Comparison of ENCODE assay signal across 8 cellular contexts in genomic region chr19:38849147-38849745, GRCh38. TPM values are rescaled to one million over a fixed set of nuclear protein-coding genes. Genes with fewer than 3 reads are reported as not detected.
DNase-seq lines count a peak whose midpoint lies in the region; ATAC-seq lines count a peak whose summit lies in the region.

No MANE protein-coding gene starts in this region.

- intact Hi-C loops in CD4-positive, alpha-beta memory T cell (cut with micrococcal nuclease): no loop called here

- peaks cover 1% of the 10 kb centered on the region in 2 donors for H3K27me3 Mint-ChIP-seq in CD4-positive, alpha-beta memory T cell
- no peaks in the 10 kb centered on the region for H3K27me3 Mint-ChIP-seq in naive B cell

- ATAC-seq in GM21737 (IDR thresholded peaks at IDR 0.05; ENCODE audit: unreplicated experiment) (peak; percentile 23), naive B cell (ENCODE audit: low read depth in 2 of 2) (peak; percentile 21 to 29)

- DNase-seq in CD4-positive, alpha-beta memory T cell: peak; percentile 94 to 96 (median 95)
- DNase-seq in LoVo (ENCODE audit: low spot score) (peak; percentile 96), RPMI7951 (ENCODE audit: low read depth) (peak; percentile 94), fibroblast of gingiva (ENCODE audit: low read depth) (peak; percentile 92), naive B cell (peak; percentile 94)
- peak; percentile 96 to 99 for DNase-seq in activated T-helper 1 cell treated with anti-CD3 and anti-CD28 coated beads, Interleukin-2, amount 50 U/mL, for 16 hours (ENCODE audit: low read depth in 1 of 2, low spot score in 1 of 2)
- DNase-seq in stimulated activated CD8-positive, alpha-beta memory T cell treated with anti-CD3 and anti-CD28 coated beads, Interleukin-7, amount 100 ng/mL, for 48 hours (ENCODE audit: extremely low read depth in 1 of 2, low read depth in 1 of 2): peak; percentile 97 to 99

- peak overlapping the region; percentile 83 to 100 (median 98) for H3K27ac Mint-ChIP-seq in CD4-positive, alpha-beta memory T cell
- peak overlapping the region; percentile 87 to 100 (median 98) for H3K27ac Mint-ChIP-seq in naive B cell

- H3K4me1 Mint-ChIP-seq in CD4-positive, alpha-beta memory T cell: peaks cover 33 to 78% (median 55%) of the 10 kb centered on the region in 4 donors
- H3K4me1 Mint-ChIP-seq in naive B cell: peaks cover 46 to 71% (median 66%) of the 10 kb centered on the region in 3 donors

- CTCF ChIA-PET in CD4-positive, alpha-beta memory T cell (lab: Charles Lee; ENCODE audit: partially characterized antibody): interaction anchor here (0.7 to 2.8 kb wide), 10 partner anchors 9 to 81 kb away, joined by 3 to 16 read pairs (median 4); partner anchors contain the start of genes ECH1, MRPS12, NFKBIB and SARS2

- POLR2A ChIA-PET in CD4-positive, alpha-beta memory T cell (lab: Charles Lee; ENCODE audit: partially characterized antibody): interaction anchor here (0.6 to 9.5 kb wide), 28 partner anchors 8 to 585 kb away, joined by 3 to 297 read pairs (median 6); partner anchors contain the start of genes ACTN4, CAPN12, ECH1 and EIF3K

- peaks cover 0 to 6% (median 0%) of the 10 kb centered on the region in 8 donors for H3K9me3 Mint-ChIP-seq in CD4-positive, alpha-beta memory T cell
- H3K9me3 Mint-ChIP-seq in naive B cell: no peaks in the 10 kb centered on the region

- peak overlapping the region; percentile 71 to 79 for H3K4me3 ChIP-seq in CD4-positive, alpha-beta memory T cell (ENCODE audit: low read length in 2 of 2)

- no peaks in the 10 kb centered on the region for H3K27me3 ChIP-seq in CD4-positive, alpha-beta memory T cell (ENCODE audit: insufficient read depth, low read length)

- peaks cover 65% of the 10 kb centered on the region for H3K4me1 ChIP-seq in CD4-positive, alpha-beta memory T cell (ENCODE audit: insufficient read depth, low read length)

- peak overlapping the region; percentile 92 to 97 (median 94) for H3K4me3 Mint-ChIP-seq in CD4-positive, alpha-beta memory T cell
- peak overlapping the region; percentile 71 to 99 (median 94) for H3K4me3 Mint-ChIP-seq in naive B cell

- no peaks in the 10 kb centered on the region for H3K9me3 ChIP-seq in CD4-positive, alpha-beta memory T cell (ENCODE audit: control insufficient read depth in 1 of 2, low read length in 2 of 2)

- peaks cover 36% of the 10 kb centered on the region for H3K36me3 ChIP-seq in CD4-positive, alpha-beta memory T cell (ENCODE audit: insufficient read depth, low read length)

- peak overlapping the region; percentile 99 for H3K27ac ChIP-seq in CD4-positive, alpha-beta memory T cell (ENCODE audit: low read depth, low read length)

- H3K36me3 Mint-ChIP-seq in CD4-positive, alpha-beta memory T cell: peaks cover 40 to 59% of the 10 kb centered on the region in 2 donors
- peaks cover 6 to 17% of the 10 kb centered on the region in 2 donors for H3K36me3 Mint-ChIP-seq in naive B cell

RNA-seq across cellular contexts. Expression of gene HNRNPL, which starts 0.5 kb away (rescaled TPM):
- 100 to 1,000 TPM; 329 to 351 TPM for total RNA-seq in CD4-positive, alpha-beta memory T cell
- 10 to 100 TPM; 15.2 to 76.0 TPM for polyA plus RNA-seq in CD4-positive, alpha-beta memory T cell
- total RNA-seq in RPMI7951 (2014; rRNA removed; shearing (Covaris generic)): 229 and 286 TPM in 2 replicates
- 100 to 1,000 TPM in 3 of 6 donors, 10 to 100 TPM in 3; 29.0 to 116 (median 99.3) TPM for polyA plus RNA-seq in naive B cell (ENCODE audit: low read depth in 6 of 6)

RNA-seq across cellular contexts. Expression of gene ECH1, which starts 17.7 kb away (rescaled TPM):
- total RNA-seq in CD4-positive, alpha-beta memory T cell: 100 to 1,000 TPM; 135 to 143 TPM
- polyA plus RNA-seq in CD4-positive, alpha-beta memory T cell: 100 to 1,000 TPM; 245 to 294 TPM
- total RNA-seq in RPMI7951 (2014; rRNA removed; shearing (Covaris generic)): 34.5 and 40.8 TPM in 2 replicates
- 100 to 1,000 TPM; 234 to 283 (median 274) TPM for polyA plus RNA-seq in naive B cell (ENCODE audit: low read depth in 6 of 6)

RNA-seq across cellular contexts. Expression of gene RINL, which starts 28.8 kb away (rescaled TPM):
- 10 to 100 TPM; 64.4 to 65.9 TPM for total RNA-seq in CD4-positive, alpha-beta memory T cell
- polyA plus RNA-seq in CD4-positive, alpha-beta memory T cell: 10 to 100 TPM; 20.9 to 53.3 TPM
- 4.6 and 5.1 TPM in 2 replicates for total RNA-seq in RPMI7951 (2014; rRNA removed; shearing (Covaris generic))
- 10 to 100 TPM; 22.1 to 80.3 (median 50.2) TPM for polyA plus RNA-seq in naive B cell (ENCODE audit: low read depth in 6 of 6)

RNA-seq across cellular contexts. Expression of gene LGALS4, which starts 36.5 kb away (rescaled TPM):
- 1 to 10 TPM; 4.7 to 6.1 TPM for total RNA-seq in CD4-positive, alpha-beta memory T cell
- polyA plus RNA-seq in CD4-positive, alpha-beta memory T cell: not detected
- not detected in 2 replicates for total RNA-seq in RPMI7951 (2014; rRNA removed; shearing (Covaris generic))
- polyA plus RNA-seq in naive B cell (ENCODE audit: low read depth in 6 of 6): 1 to 10 TPM in 1 of 6 donors, not detected in 5; 1.4 TPM

RNA-seq across cellular contexts. Expression of gene SIRT2, which starts 50.2 kb away (rescaled TPM):
- total RNA-seq in CD4-positive, alpha-beta memory T cell: 10 to 100 TPM; 47.0 to 50.0 TPM
- 10 to 100 TPM; 39.0 to 51.7 TPM for polyA plus RNA-seq in CD4-positive, alpha-beta memory T cell
- 102 and 104 TPM in 2 replicates for total RNA-seq in RPMI7951 (2014; rRNA removed; shearing (Covaris generic))
- 10 to 100 TPM; 43.2 to 64.9 (median 54.4) TPM for polyA plus RNA-seq in naive B cell (ENCODE audit: low read depth in 6 of 6)

Comparison
In these comparisons a context has a peak if more than half of its experiments do, and no peak if none do; other contexts are left out.
1. Peak in every context shown above with its lines: DNase-seq, ATAC-seq, H3K4me3 ChIP-seq and H3K27ac ChIP-seq.
2. RNA of gene RINL, which starts 28.8 kb away (total RNA-seq): 64.4 to 65.9 TPM in CD4-positive, alpha-beta memory T cell; 4.6 to 5.1 TPM in RPMI7951; every median in the first group is over 10 times any median in the second.